Comparison of ENCODE assay signal across 7 cellular contexts in the genomic region with DNA sequence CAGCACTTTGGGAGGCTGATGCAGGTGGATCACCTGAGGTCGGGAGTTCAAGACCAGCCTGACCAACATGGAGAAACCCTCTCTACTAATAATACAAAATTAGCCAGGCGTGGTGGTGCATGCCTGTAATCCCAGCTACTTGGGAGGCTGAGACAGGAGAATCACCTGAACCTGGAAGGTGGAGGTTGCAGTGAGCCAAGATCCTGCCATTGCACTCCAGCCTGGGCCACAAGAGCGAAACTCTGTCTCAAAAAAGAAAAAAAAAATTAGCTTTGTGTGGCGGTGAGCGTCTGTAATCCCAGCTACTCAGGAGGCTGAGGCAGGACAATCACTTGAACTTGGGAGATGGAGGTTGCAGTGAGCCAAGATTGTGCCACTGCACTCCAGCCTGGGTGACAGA. TPM values are rescaled to one million over a fixed set of nuclear protein-coding genes. Genes with fewer than 3 reads are reported as not detected.
A peak's percentile ranks its signal among the peaks of the same experiment; 100 is the strongest.
DNase-seq lines count a peak whose midpoint lies in the region; ATAC-seq, FAIRE-seq and TF ChIP-seq lines count a peak whose summit lies in the region.
"Not testable (repeated sequence)": the region's sequence is repeated elsewhere in the genome, so short reads cannot be mapped to it uniquely, and the experiment has no call there.

No MANE protein-coding gene starts in this region.

- not testable (repeated sequence) for H3K4me2 ChIP-seq in HepG2 (ENCODE audit: low read depth, low read length)

- intact Hi-C loops in activated naive CD4-positive, alpha-beta T cell treated with anti-CD3 and anti-CD28 coated beads for 36 hours (cut with micrococcal nuclease); HepG2 (cut with micrococcal nuclease; ENCODE audit: unreplicated experiment): not testable (repeated sequence)
- intact Hi-C loops in posterior vena cava (cut with DNase I) = loop anchor here (10.0 kb wide), 1 partner anchor 470 kb away; no protein-coding TSS in a partner anchor

- TF ChIP-seq CTCF in RWPE1 (conservative IDR thresholded peaks at IDR 0.05; ENCODE audit: low read depth); endodermal cell (conservative IDR thresholded peaks at IDR 0.05); HepG2 (CRISPR knock-in tag; IDR thresholded peaks at IDR 0.05): not testable (repeated sequence)

- H3K9ac ChIP-seq in endodermal cell (ENCODE audit: extremely low read depth, low read length, poor library complexity, severe bottlenecking); HepG2 (ENCODE audit: insufficient read depth, low read depth, low read length): not testable (repeated sequence)

- H3K27ac ChIP-seq in RWPE1 = peak overlapping the region; percentile 80
- not testable (repeated sequence) for H3K27ac ChIP-seq in endodermal cell (ENCODE audit: low read depth, low read length); HepG2 (ENCODE audit: extremely low read length, insufficient read depth, low read length)

- FAIRE-seq in HepG2 (lab: Jason Lieb, UNC) = not testable (repeated sequence)

- CTCF ChIA-PET in RWPE1 (lab: Yijun Ruan, JAX); HepG2 (lab: Yijun Ruan, JAX; ENCODE audit: low intra/inter-chr PET ratio, low total read pairs): not testable (repeated sequence)
- CTCF ChIA-PET in activated CD4-positive, alpha-beta T cell treated with anti-CD3 and anti-CD28 coated beads, Interleukin-2, amount 10 ng/mL, durations not matched to agents 7 days and 5 days (lab: Charles Lee) = interaction anchor here (0.7 to 0.8 kb wide), 2 partner anchors 572 to 607 kb away, joined by 3 read pairs; a partner anchor contains a TSS
- CTCF ChIA-PET in activated naive CD4-positive, alpha-beta T cell treated with anti-CD3 and anti-CD28 coated beads for 36 hours (lab: Charles Lee) = interaction anchor here (1.2 kb wide), 2 partner anchors 465 to 476 kb away, joined by 3 to 5 read pairs; a partner anchor contains a TSS

- POLR2A ChIA-PET in RWPE1 (lab: Yijun Ruan, JAX; ENCODE audit: low non-redundant PET) = not testable (repeated sequence)
- POLR2A ChIA-PET in activated CD4-positive, alpha-beta T cell treated with anti-CD3 and anti-CD28 coated beads, Interleukin-2, amount 10 ng/mL, durations not matched to agents 7 days and 5 days (lab: Charles Lee) = interaction anchor here (0.6 kb wide), 1 partner anchor 1380 kb away, joined by 4 read pairs; no protein-coding TSS in a partner anchor
- POLR2A ChIA-PET in HepG2 (lab: Yijun Ruan, JAX) = interaction anchor here (1.8 kb wide), 1 partner anchor 215 kb away, joined by 4 read pairs; no protein-coding TSS in a partner anchor

- H3K9me3 Mint-ChIP-seq in activated CD4-positive, alpha-beta T cell treated with anti-CD3 and anti-CD28 coated beads, Interleukin-2, amount 10 ng/mL, durations not matched to agents 7 days and 5 days; activated T-cell treated with anti-CD3 and anti-CD28 coated beads, Interleukin-2, amount 50 U/mL, for 24 hours; activated naive CD4-positive, alpha-beta T cell treated with anti-CD3 and anti-CD28 coated beads for 36 hours; endodermal cell: not testable (repeated sequence)

- not testable (repeated sequence) for H3K27ac Mint-ChIP-seq in activated CD4-positive, alpha-beta T cell treated with anti-CD3 and anti-CD28 coated beads, Interleukin-2, amount 10 ng/mL, durations not matched to agents 7 days and 5 days; endodermal cell
- H3K27ac Mint-ChIP-seq in activated T-cell treated with anti-CD3 and anti-CD28 coated beads, Interleukin-2, amount 50 U/mL, for 24 hours = peak overlapping the region; percentile 98
- H3K27ac Mint-ChIP-seq in activated naive CD4-positive, alpha-beta T cell treated with anti-CD3 and anti-CD28 coated beads for 36 hours = peak overlapping the region; percentile 81

- peaks cover 25% of the 10 kb centered on the region for H3K79me2 ChIP-seq in HepG2 (ENCODE audit: insufficient read depth, low read length)

- peaks cover 44% of the 10 kb centered on the region for H4K20me1 ChIP-seq in HepG2 (ENCODE audit: insufficient read depth, low read length)

- H3K9me3 ChIP-seq in endodermal cell (ENCODE audit: control insufficient read depth, low read length); HepG2 (ENCODE audit: low read length): not testable (repeated sequence)

- not testable (repeated sequence) for TF ChIP-seq RAD21 in HepG2 (CRISPR knock-in tag; IDR thresholded peaks at IDR 0.05)

- ATAC-seq in HepG2 = not testable (repeated sequence)

- H3K4me3 ChIP-seq in endodermal cell (ENCODE audit: low read length); HepG2 (replicated peaks in 1 of 3; ENCODE audit: insufficient read depth in 1 of 3, low read depth in 2 of 3, low read length in 3 of 3): not testable (repeated sequence)

- H3K36me3 ChIP-seq in endodermal cell (ENCODE audit: control insufficient read depth, insufficient read depth, low read length) = peaks cover 57% of the 10 kb centered on the region
- H3K36me3 ChIP-seq in HepG2 (replicated peaks in 1 of 2; ENCODE audit: control insufficient read depth in 1 of 2, insufficient read depth in 2 of 2, low read length in 2 of 2) = peaks cover 18 to 47% of the 10 kb centered on the region in 2 experiments

- not testable (repeated sequence) for H3K27me3 Mint-ChIP-seq in activated CD4-positive, alpha-beta T cell treated with anti-CD3 and anti-CD28 coated beads, Interleukin-2, amount 10 ng/mL, durations not matched to agents 7 days and 5 days; activated T-cell treated with anti-CD3 and anti-CD28 coated beads, Interleukin-2, amount 50 U/mL, for 24 hours; activated naive CD4-positive, alpha-beta T cell treated with anti-CD3 and anti-CD28 coated beads for 36 hours (ENCODE audit: low read depth); endodermal cell (ENCODE audit: insufficient read depth)

- in situ Hi-C loops in HepG2 (cut with HindIII; ENCODE audit: extremely low pct_ligation_motif_present, low pct_unique_long_range_greater_than_20kb) = not testable (repeated sequence)

- H3K4me1 Mint-ChIP-seq in activated CD4-positive, alpha-beta T cell treated with anti-CD3 and anti-CD28 coated beads, Interleukin-2, amount 10 ng/mL, durations not matched to agents 7 days and 5 days = peaks cover 40% of the 10 kb centered on the region
- peaks cover 34% of the 10 kb centered on the region for H3K4me1 Mint-ChIP-seq in activated T-cell treated with anti-CD3 and anti-CD28 coated beads, Interleukin-2, amount 50 U/mL, for 24 hours (ENCODE audit: low read depth)
- H3K4me1 Mint-ChIP-seq in activated naive CD4-positive, alpha-beta T cell treated with anti-CD3 and anti-CD28 coated beads for 36 hours (ENCODE audit: low read depth) = peaks cover 44% of the 10 kb centered on the region
- peaks cover 18% of the 10 kb centered on the region for H3K4me1 Mint-ChIP-seq in endodermal cell

- H3K4me1 ChIP-seq in endodermal cell (ENCODE audit: control insufficient read depth, insufficient read depth, low read length) = not testable (repeated sequence)
- H3K4me1 ChIP-seq in HepG2 (ENCODE audit: insufficient read depth, low read length) = peaks cover 36% of the 10 kb centered on the region

- not testable (repeated sequence) for TF ChIP-seq EP300 in HepG2 (IDR thresholded peaks at IDR 0.05; ENCODE audit: low read depth in 2 of 2, low read length in 2 of 2); HepG2 (CRISPR knock-in tag; IDR thresholded peaks at IDR 0.05; ENCODE audit: borderline replicate concordance)

- WGBS in endodermal cell (ENCODE audit: insufficient coverage in 1 of 2, insufficient read length in 1 of 2), 2 experiments = 96 to 98% methylated on average over 3 to 5 of the region's 5 CpGs
- WGBS in HepG2 (ENCODE audit: low lambda C conversion rate) = 97% methylated on average over 5 of the region's 5 CpGs

- not testable (repeated sequence) for H3K4me3 Mint-ChIP-seq in activated CD4-positive, alpha-beta T cell treated with anti-CD3 and anti-CD28 coated beads, Interleukin-2, amount 10 ng/mL, durations not matched to agents 7 days and 5 days; activated naive CD4-positive, alpha-beta T cell treated with anti-CD3 and anti-CD28 coated beads for 36 hours; endodermal cell
- H3K4me3 Mint-ChIP-seq in activated T-cell treated with anti-CD3 and anti-CD28 coated beads, Interleukin-2, amount 50 U/mL, for 24 hours = peak overlapping the region; percentile 99

- peaks cover 53% of the 10 kb centered on the region for H3K36me3 Mint-ChIP-seq in activated CD4-positive, alpha-beta T cell treated with anti-CD3 and anti-CD28 coated beads, Interleukin-2, amount 10 ng/mL, durations not matched to agents 7 days and 5 days (ENCODE audit: low read depth)
- H3K36me3 Mint-ChIP-seq in activated T-cell treated with anti-CD3 and anti-CD28 coated beads, Interleukin-2, amount 50 U/mL, for 24 hours (ENCODE audit: low read depth) = peaks cover 81% of the 10 kb centered on the region
- H3K36me3 Mint-ChIP-seq in activated naive CD4-positive, alpha-beta T cell treated with anti-CD3 and anti-CD28 coated beads for 36 hours (ENCODE audit: low read depth) = peaks cover 60% of the 10 kb centered on the region
- H3K36me3 Mint-ChIP-seq in endodermal cell (ENCODE audit: low read depth) = peaks cover 69% of the 10 kb centered on the region

- BruUV-seq in HepG2 (replicated peaks; lab: Mats Ljungman, UMichigan) = not testable (repeated sequence)

- H3K27me3 ChIP-seq in endodermal cell (ENCODE audit: control insufficient read depth, insufficient read depth, low read length, poor library complexity, severe bottlenecking); HepG2 (ENCODE audit: control insufficient read depth in 1 of 2, insufficient read depth in 2 of 2, low read length in 2 of 2): not testable (repeated sequence)

- not testable (repeated sequence) for DNase-seq in RWPE1 (ENCODE audit: low spot score); activated T-cell treated with anti-CD3 and anti-CD28 coated beads, Interleukin-2, amount 50 U/mL, for 24 hours; activated naive CD4-positive, alpha-beta T cell treated with anti-CD3 and anti-CD28 coated beads for 36 hours; HepG2 (ENCODE audit: low spot score)
- peak; percentile 4 for DNase-seq in activated CD4-positive, alpha-beta T cell treated with anti-CD3 and anti-CD28 coated beads, Interleukin-2, amount 10 ng/mL, durations not matched to agents 7 days and 5 days
- DNase-seq in endodermal cell = peak; percentile 13
- peak; percentile 10 for DNase-seq in posterior vena cava (ENCODE audit: low spot score)

- not testable (repeated sequence) for TF ChIP-seq POLR2A in HepG2 (IDR thresholded peaks at IDR 0.05; ENCODE audit: insufficient read depth in 1 of 2, low read depth in 2 of 2, low read length in 2 of 2)

- not testable (repeated sequence) for H2AFZ ChIP-seq in HepG2 (ENCODE audit: low read length)

RNA-seq across cellular contexts. Expression of a gene that starts 5.1 kb away (rescaled TPM):
- total RNA-seq in activated CD4-positive, alpha-beta T cell treated with anti-CD3 and anti-CD28 coated beads, Interleukin-2, amount 10 ng/mL, durations not matched to agents 7 days and 5 days = 1,000 to 10,000 TPM; 1,680 to 1,976 TPM
- total RNA-seq in activated naive CD4-positive, alpha-beta T cell treated with anti-CD3 and anti-CD28 coated beads for 36 hours = 1,000 to 10,000 TPM; 3,025 to 3,069 TPM
- 1,000 to 10,000 TPM; 1,918 to 2,023 TPM for total RNA-seq in endodermal cell
- polyA plus RNA-seq in endodermal cell (2013, experiment 1 of 2) = 2,836 TPM
- 2,786 TPM for polyA plus RNA-seq in endodermal cell (2013, experiment 2 of 2)
- 2,570 and 3,054 TPM in 2 replicates for total RNA-seq in HepG2 (2016; rRNA removed; fragmentation: Illumina TruSeq; extraction: Trizol)
- 4,994 and 5,490 TPM in 2 replicates for total RNA-seq in HepG2 (2016; cell fraction: cytosol; rRNA removed; fragmentation: Illumina TruSeq; extraction: Trizol; ENCODE audit: low read depth)
- 2,663 and 3,313 TPM in 2 replicates for total RNA-seq in HepG2 (2016; cell fraction: insoluble cytoplasmic fraction; rRNA removed; fragmentation: Illumina TruSeq; extraction: Trizol)
- 7,031 and 7,209 TPM in 2 replicates for total RNA-seq in HepG2 (2016; cell fraction: membrane; rRNA removed; fragmentation: Illumina TruSeq; extraction: Trizol)
- total RNA-seq in HepG2 (2016; cell fraction: nucleus; rRNA removed; fragmentation: Illumina TruSeq; extraction: Trizol) = 929 and 985 TPM in 2 replicates
- polyA plus RNA-seq in HepG2 (2011; rRNA removed) = 4,585 and 5,021 TPM in 2 replicates
- 5,951 and 6,864 TPM in 2 replicates for polyA plus RNA-seq in HepG2 (2011; cell fraction: cytosol; rRNA removed)
- 896 and 981 TPM in 2 replicates for polyA plus RNA-seq in HepG2 (2011; cell fraction: nucleus; rRNA removed)
- polyA plus RNA-seq in HepG2 (2012) = 4,134 and 4,528 TPM in 2 replicates
- 6,185 and 6,219 TPM in 2 replicates for polyA plus RNA-seq in HepG2 (2016; cell fraction: cytosol; fragmentation: Illumina TruSeq; extraction: Trizol; ENCODE audit: low read depth)
- 3,184 and 3,595 TPM in 2 replicates for polyA plus RNA-seq in HepG2 (2016; cell fraction: insoluble cytoplasmic fraction; fragmentation: Illumina TruSeq; extraction: Trizol; ENCODE audit: low read depth)
- polyA plus RNA-seq in HepG2 (2016; cell fraction: membrane; fragmentation: Illumina TruSeq; extraction: Trizol; ENCODE audit: low read depth) = 6,729 and 7,315 TPM in 2 replicates
- polyA plus RNA-seq in HepG2 (2016; cell fraction: nucleus; fragmentation: Illumina TruSeq; extraction: Trizol; ENCODE audit: insufficient read depth, low read depth) = 1,646 and 1,776 TPM in 2 replicates
- 329 and 1,099 TPM in 2 replicates for polyA minus RNA-seq in HepG2 (2011; rRNA and poly(A)+ RNA removed; ENCODE audit: low replicate concordance)
- polyA minus RNA-seq in HepG2 (2011; cell fraction: cytosol; rRNA and poly(A)+ RNA removed) = 571 and 625 TPM in 2 replicates
- 313 and 389 TPM in 2 replicates for polyA minus RNA-seq in HepG2 (2011; cell fraction: nucleus; rRNA and poly(A)+ RNA removed)
- 1,000 to 10,000 TPM; 1,284 to 1,450 TPM for total RNA-seq in posterior vena cava
